In the genomic region with DNA sequence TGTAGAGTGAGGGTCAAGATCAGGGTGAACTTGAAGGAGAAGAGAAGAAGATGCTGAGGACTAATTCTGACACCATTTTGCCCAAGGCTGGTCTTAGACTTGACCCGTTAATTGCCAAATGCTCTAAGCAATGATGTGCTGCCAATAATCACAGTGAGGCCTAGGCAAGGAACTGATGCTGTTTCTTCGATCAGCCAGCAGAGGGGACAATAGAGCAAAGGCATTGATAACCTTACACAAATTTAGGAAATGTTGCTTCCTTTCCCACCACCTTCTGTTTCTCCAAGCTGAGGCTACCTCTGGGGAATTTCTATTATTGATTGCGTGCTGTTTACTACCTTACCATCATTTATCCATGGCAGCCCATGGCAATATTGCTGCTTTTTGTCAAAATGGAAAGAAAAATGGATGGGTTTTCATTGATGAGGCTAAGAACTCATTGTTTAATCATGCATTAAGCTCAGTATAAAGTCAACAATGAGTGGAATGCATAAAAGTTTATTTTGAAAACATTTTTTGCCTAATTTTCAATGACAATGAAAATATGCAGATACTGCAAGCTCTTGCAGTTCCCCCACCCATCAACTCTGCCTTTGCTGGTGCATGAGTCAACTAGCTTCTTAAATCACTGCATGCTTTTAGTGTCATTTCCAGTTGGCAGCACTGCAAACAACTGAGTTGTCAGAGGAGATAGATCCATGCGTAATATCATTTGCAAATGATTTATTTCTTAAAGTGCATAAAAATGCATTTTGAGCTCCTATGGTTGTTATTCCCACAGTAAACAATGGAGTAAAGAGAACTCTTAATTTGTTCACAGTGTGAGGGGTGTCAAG, we compare ENCODE assay signal across 8 cellular contexts.
DNase-seq lines count a peak whose midpoint lies in the region; ATAC-seq, FAIRE-seq and TF ChIP-seq lines count a peak whose summit lies in the region.

No MANE protein-coding gene starts in this region.

- TF ChIP-seq CTCF in Calu3 (IDR thresholded peaks at IDR 0.05; ENCODE audit: unreplicated experiment) (peak; percentile 69), upper lobe of right lung (IDR thresholded peaks at IDR 0.05) (peak; percentile 64)

- no peak overlapping the region for H3K4me3 Mint-ChIP-seq in Calu3 (ENCODE audit: low read depth, unreplicated experiment)
- no peak overlapping the region for H3K4me3 Mint-ChIP-seq in activated CD4-positive, alpha-beta memory T cell treated with anti-CD3 and anti-CD28 coated beads, Interleukin-2, amount 10 ng/mL, durations not matched to agents 7 days and 5 days

- H3K27me3 ChIP-seq in upper lobe of right lung = no peaks in the 10 kb centered on the region

- no peak overlapping the region for H3K27ac ChIP-seq in upper lobe of right lung

- peak; percentile 96 for FAIRE-seq in islet of Langerhans (lab: Jason Lieb, UNC)

- no TSS peak for BruUV-seq in Calu3 (replicated peaks; lab: Mats Ljungman, UMichigan)

- DNase-seq in Calu3 = peak; percentile 34
- peak; percentile 9 for DNase-seq in NCI-H2029 (lab: John Stamatoyannopoulos, UW)
- peak; percentile 19 for DNase-seq in activated CD4-positive, alpha-beta memory T cell treated with anti-CD3 and anti-CD28 coated beads, Interleukin-2, amount 10 ng/mL, durations not matched to agents 7 days and 5 days
- no peak for DNase-seq in upper lobe of right lung
- DNase-seq in cerebellar nuclear complex (lab: John Stamatoyannopoulos, UW) = no peak

- peaks cover 7% of the 10 kb centered on the region for H3K9me3 Mint-ChIP-seq in Calu3 (ENCODE audit: low read depth, unreplicated experiment)
- no peaks in the 10 kb centered on the region for H3K9me3 Mint-ChIP-seq in activated CD4-positive, alpha-beta memory T cell treated with anti-CD3 and anti-CD28 coated beads, Interleukin-2, amount 10 ng/mL, durations not matched to agents 7 days and 5 days

- intact Hi-C loops in Calu3 (cut with micrococcal nuclease; ENCODE audit: unreplicated experiment) = loop anchor here (1.0 to 10.0 kb wide), 4 partner anchors 160 to 377 kb away; no protein-coding TSS in a partner anchor
- intact Hi-C loops in upper lobe of right lung (cut with DNase I) = no loop called here

- H3K4me3 ChIP-seq in upper lobe of right lung = no peak overlapping the region

- no peaks in the 10 kb centered on the region for H3K36me3 Mint-ChIP-seq in Calu3 (ENCODE audit: insufficient read depth, unreplicated experiment)
- no peaks in the 10 kb centered on the region for H3K36me3 Mint-ChIP-seq in activated CD4-positive, alpha-beta memory T cell treated with anti-CD3 and anti-CD28 coated beads, Interleukin-2, amount 10 ng/mL, durations not matched to agents 7 days and 5 days (ENCODE audit: low read depth)

- no peaks in the 10 kb centered on the region for H3K9me3 ChIP-seq in upper lobe of right lung

- CTCF ChIA-PET in Calu3 (lab: Charles Lee) = interaction anchor here (0.6 to 1.5 kb wide), 6 partner anchors 10 to 382 kb away, joined by 3 to 10 read pairs (median 5); no protein-coding TSS in a partner anchor
- CTCF ChIA-PET in activated CD4-positive, alpha-beta memory T cell treated with anti-CD3 and anti-CD28 coated beads, Interleukin-2, amount 10 ng/mL, durations not matched to agents 7 days and 5 days (lab: Charles Lee) = interaction anchor here (0.6 to 3.4 kb wide), 8 partner anchors 12 to 378 kb away, joined by 3 to 28 read pairs (median 3); no protein-coding TSS in a partner anchor

- no peak overlapping the region for H3K27ac Mint-ChIP-seq in Calu3 (ENCODE audit: unreplicated experiment)
- no peak overlapping the region for H3K27ac Mint-ChIP-seq in activated CD4-positive, alpha-beta memory T cell treated with anti-CD3 and anti-CD28 coated beads, Interleukin-2, amount 10 ng/mL, durations not matched to agents 7 days and 5 days

- H3K27me3 Mint-ChIP-seq in Calu3 (ENCODE audit: unreplicated experiment) = peaks cover 23% of the 10 kb centered on the region
- no peaks in the 10 kb centered on the region for H3K27me3 Mint-ChIP-seq in activated CD4-positive, alpha-beta memory T cell treated with anti-CD3 and anti-CD28 coated beads, Interleukin-2, amount 10 ng/mL, durations not matched to agents 7 days and 5 days

- H3K4me1 Mint-ChIP-seq in Calu3 (ENCODE audit: low read depth, unreplicated experiment) = no peaks in the 10 kb centered on the region
- no peaks in the 10 kb centered on the region for H3K4me1 Mint-ChIP-seq in activated CD4-positive, alpha-beta memory T cell treated with anti-CD3 and anti-CD28 coated beads, Interleukin-2, amount 10 ng/mL, durations not matched to agents 7 days and 5 days

- no peaks in the 10 kb centered on the region for H3K4me1 ChIP-seq in upper lobe of right lung

- POLR2A ChIA-PET in activated CD4-positive, alpha-beta memory T cell treated with anti-CD3 and anti-CD28 coated beads, Interleukin-2, amount 10 ng/mL, durations not matched to agents 7 days and 5 days (lab: Charles Lee) = interaction anchor here (1.0 kb wide), 1 partner anchor 382 kb away, joined by 3 read pairs; no protein-coding TSS in a partner anchor

- ATAC-seq in GM18861 (IDR thresholded peaks at IDR 0.05; ENCODE audit: unreplicated experiment) (peak; percentile 87), HG02938 (IDR thresholded peaks at IDR 0.05; ENCODE audit: unreplicated experiment) (peak; percentile 94), upper lobe of right lung (peak; percentile 67)

- H3K36me3 ChIP-seq in upper lobe of right lung = no peaks in the 10 kb centered on the region

Comparison
In these comparisons a context has a peak if more than half of its experiments do, and no peak if none do; other contexts are left out.
1. DNase-seq: peak in Calu3 (single experiment), NCI-H2029 (single experiment) and activated CD4-positive, alpha-beta memory T cell treated with anti-CD3 and anti-CD28 coated beads, Interleukin-2, amount 10 ng/mL, durations not matched to agents 7 days and 5 days (single experiment); none in upper lobe of right lung (single experiment) and cerebellar nuclear complex (0 of 2).
2. Peak in every context shown above with its lines, with median percentiles within 50 percentile points of each other: ATAC-seq.